ENCODE assay signal across 9 cellular contexts in genomic region chr2:160408205-160408561, GRCh38.
DNase-seq lines count a peak whose midpoint lies in the region; ATAC-seq, FAIRE-seq and TF ChIP-seq lines count a peak whose summit lies in the region.
"Had no signal": no experiment of that assay in that cellular context is flagged by ENCODE, and none has a peak within 500 bp of the region (broad histone marks: within the 10 kb centered on the region; RNA-seq: fewer than 3 reads in every experiment).

No MANE protein-coding gene starts in this region.

- H3K36me3 Mint-ChIP-seq in CD14-positive monocyte, result peaks cover 14 to 17% of the 10 kb centered on the region in 2 donors

- H2AFZ ChIP-seq in endothelial cell of umbilical vein (ENCODE audit: low read depth, low read length), result peak overlapping the region; percentile 35

- H3K9me3 Mint-ChIP-seq in CD14-positive monocyte, result peaks cover 0 to 2% (median 0%) of the 10 kb centered on the region in 7 donors

- ATAC-seq in Panc1 (no peak), HG02763 (IDR thresholded peaks at IDR 0.05; ENCODE audit: unreplicated experiment) (no peak)

- no peak for DNase-seq in CD14-positive monocyte (ENCODE audit: low spot score)
- DNase-seq in Panc1 (ENCODE audit: low read depth, low spot score), result no peak
- DNase-seq in endothelial cell of umbilical vein (ENCODE audit: low read depth, low spot score), result peak; percentile 27
- DNase-seq in substantia nigra (lab: John Stamatoyannopoulos, UW), result no peak
- no peak for DNase-seq in GM19238 (ENCODE audit: insufficient read length, low spot score)
- DNase-seq in effector CD4-positive, alpha-beta T cell, result no peak
- DNase-seq: KG1 had no signal

- H3K4me1 Mint-ChIP-seq in CD14-positive monocyte, result peaks cover 65% of the 10 kb centered on the region

- in situ Hi-C loops in Panc1 (cut with HindIII; ENCODE audit: low pct_unique_long_range_greater_than_20kb, low sequenced_read_pairs), result no loop called here

- peak overlapping the region; percentile 90 for H3K9ac ChIP-seq in endothelial cell of umbilical vein (replicated peaks; ENCODE audit: extremely low read depth, insufficient read depth, low read length)

- POLR2A ChIA-PET in Panc1 (lab: Charles Lee) (interaction anchor here (0.6 to 0.7 kb wide), 2 partner anchors 280 to 1194 kb away, joined by 4 to 5 read pairs; no protein-coding TSS in a partner anchor), endothelial cell of umbilical vein (lab: Charles Lee) (interaction anchor here (1.1 kb wide), 1 partner anchor 9 kb away, joined by 3 read pairs; no protein-coding TSS in a partner anchor)

- H3K4me3 ChIP-seq in Panc1 (ENCODE audit: low read depth in 2 of 2, low read length in 2 of 2) (peak overlapping the region; percentile 67 to 84), endothelial cell of umbilical vein (replicated peaks in 1 of 3; ENCODE audit: insufficient read depth in 1 of 3, low read depth in 1 of 3, low read length in 3 of 3) (peak overlapping the region; percentile 20 to 98 (median 62)), neutrophil (ENCODE audit: low read depth in 1 of 2, low read length in 1 of 2) (peak overlapping the region; percentile 57 to 72)

- intact Hi-C loops in CD14-positive monocyte (cut with micrococcal nuclease), result loop anchor here (5.0 to 10.0 kb wide), 4 partner anchors 36 to 71 kb away; no protein-coding TSS in a partner anchor
- intact Hi-C loops in Panc1 (cut with micrococcal nuclease; ENCODE audit: unreplicated experiment), result loop anchor here (10.0 kb wide), 1 partner anchor 567 kb away; no protein-coding TSS in a partner anchor
- intact Hi-C loops in endothelial cell of umbilical vein (cut with micrococcal nuclease), result loop anchor here (1.0 to 5.0 kb wide), 4 partner anchors 36 to 296 kb away; no protein-coding TSS in a partner anchor

- dilution Hi-C loops in endothelial cell of umbilical vein (cut with MboI; ENCODE audit: extremely low pct_ligation_motif_present, low sequenced_read_pairs), result no loop called here

- TF ChIP-seq POLR2A in endothelial cell of umbilical vein (IDR thresholded peaks at IDR 0.05; ENCODE audit: low read depth, low read length), result no peak

- no peak for TF ChIP-seq CTCF in CD14-positive monocyte (IDR thresholded peaks at IDR 0.05)
- TF ChIP-seq CTCF in Panc1 (IDR thresholded peaks at IDR 0.05), result no peak
- no peak for TF ChIP-seq CTCF in endothelial cell of umbilical vein (IDR thresholded peaks at IDR 0.05; ENCODE audit: extremely low read depth in 1 of 2, insufficient read depth in 1 of 2, low read depth in 1 of 2, low read length in 2 of 2)
- TF ChIP-seq CTCF in neutrophil (IDR thresholded peaks at IDR 0.05), result no peak

- H3K27me3 ChIP-seq in Panc1 (ENCODE audit: control insufficient read depth, insufficient read depth, low read length), result no peaks in the 10 kb centered on the region
- no peaks in the 10 kb centered on the region for H3K27me3 ChIP-seq in endothelial cell of umbilical vein (ENCODE audit: control insufficient read depth in 2 of 2, insufficient read depth in 2 of 2, low read length in 2 of 2)
- no peaks in the 10 kb centered on the region for H3K27me3 ChIP-seq in neutrophil

- CTCF ChIA-PET in Panc1 (lab: Charles Lee) (interaction anchor here (1.1 kb wide), 1 partner anchor 9 kb away, joined by 3 read pairs; no protein-coding TSS in a partner anchor), endothelial cell of umbilical vein (lab: Charles Lee) (interaction anchor here (0.8 to 2.8 kb wide), 9 partner anchors 10 to 562 kb away, joined by 3 to 15 read pairs (median 4); no protein-coding TSS in a partner anchor)

- H3K27ac Mint-ChIP-seq in CD14-positive monocyte, result peak overlapping the region; percentile 93 to 96 (median 95)

- H3K4me2 ChIP-seq in endothelial cell of umbilical vein (ENCODE audit: insufficient read depth, low read length), result peak overlapping the region; percentile 86

- H3K9me1 ChIP-seq in endothelial cell of umbilical vein (replicated peaks; ENCODE audit: control insufficient read depth, extremely low read depth, insufficient read depth, low read length), result no peaks in the 10 kb centered on the region

- H3K4me1 ChIP-seq in Panc1 (ENCODE audit: control insufficient read depth, insufficient read depth, low read length) (peaks cover 39% of the 10 kb centered on the region), endothelial cell of umbilical vein (ENCODE audit: control insufficient read depth, extremely low read depth, insufficient read depth, low read length) (peaks cover 67% of the 10 kb centered on the region), neutrophil (ENCODE audit: control insufficient read depth in 1 of 2, insufficient read depth in 1 of 2, low read depth in 1 of 2, low read length in 1 of 2) (peaks cover 57 to 58% of the 10 kb centered on the region in 2 experiments)

- no peaks in the 10 kb centered on the region for H4K20me1 ChIP-seq in endothelial cell of umbilical vein (replicated peaks; ENCODE audit: control insufficient read depth, extremely low read depth, insufficient read depth, low read length)

- BruUV-seq in Panc1 (replicated peaks; lab: Mats Ljungman, UMichigan) (no TSS peak), endothelial cell of umbilical vein (replicated peaks; lab: Mats Ljungman, UMichigan) (TSS peak; percentile 69)

- H3K27me3 Mint-ChIP-seq in CD14-positive monocyte (ENCODE audit: low read depth in 3 of 3), result no peaks in the 10 kb centered on the region

- H3K27ac ChIP-seq in Panc1 (ENCODE audit: low read length) (peak overlapping the region; percentile 95), endothelial cell of umbilical vein (ENCODE audit: insufficient read depth, low read depth, low read length) (peak overlapping the region; percentile 90), neutrophil (peak overlapping the region; percentile 97), substantia nigra (ENCODE audit: low read depth, low read length, poor library complexity, severe bottlenecking) (no peak overlapping the region)

- FAIRE-seq in endothelial cell of umbilical vein (lab: Jason Lieb, UNC), result no peak

- no peaks in the 10 kb centered on the region for H3K9me3 ChIP-seq in Panc1 (ENCODE audit: control insufficient read depth, insufficient read depth, low read depth, low read length)
- no peaks in the 10 kb centered on the region for H3K9me3 ChIP-seq in endothelial cell of umbilical vein (replicated peaks; ENCODE audit: control insufficient read depth, insufficient read depth, low read length)
- no peaks in the 10 kb centered on the region for H3K9me3 ChIP-seq in neutrophil

- peaks cover 86% of the 10 kb centered on the region for H3K79me2 ChIP-seq in endothelial cell of umbilical vein (ENCODE audit: control insufficient read depth, insufficient read depth, low read length)

- H3K36me3 ChIP-seq in Panc1 (ENCODE audit: control insufficient read depth, insufficient read depth, low read length), result no peaks in the 10 kb centered on the region
- no peaks in the 10 kb centered on the region for H3K36me3 ChIP-seq in endothelial cell of umbilical vein (ENCODE audit: control insufficient read depth in 2 of 2, extremely low read depth in 1 of 2, insufficient read depth in 2 of 2, low read length in 2 of 2)
- H3K36me3 ChIP-seq in neutrophil, result no peaks in the 10 kb centered on the region

- peak overlapping the region; percentile 86 to 93 for H3K4me3 Mint-ChIP-seq in CD14-positive monocyte

TF ChIP-seq in endothelial cell of umbilical vein, 7 proteins besides CTCF, POLR2A, EP300 and RAD21:
- TF ChIP-seq MAX (IDR thresholded peaks at IDR 0.05; ENCODE audit: insufficient read depth, insufficient read length) (no peak), JUN (IDR thresholded peaks at IDR 0.05; ENCODE audit: borderline replicate concordance, insufficient read depth, insufficient read length, low read depth) (no peak), EZH2 (IDR thresholded peaks at IDR 0.05; ENCODE audit: borderline replicate concordance, low read depth, low read length, severe bottlenecking) (no peak), GATA2 (IDR thresholded peaks at IDR 0.05; ENCODE audit: insufficient read depth, insufficient read length, low read depth, low read length) (no peak), POLR2AphosphoS5 (IDR thresholded peaks at IDR 0.05; ENCODE audit: insufficient read depth, low read depth, low read length) (no peak), FOS (IDR thresholded peaks at IDR 0.05; ENCODE audit: borderline replicate concordance, insufficient read depth, low read length) (no peak), MYC (IDR thresholded peaks at IDR 0.05; ENCODE audit: low read depth, low read length) (no peak)
